Comparison of ENCODE assay signal across 1 cellular context in the genomic region with DNA sequence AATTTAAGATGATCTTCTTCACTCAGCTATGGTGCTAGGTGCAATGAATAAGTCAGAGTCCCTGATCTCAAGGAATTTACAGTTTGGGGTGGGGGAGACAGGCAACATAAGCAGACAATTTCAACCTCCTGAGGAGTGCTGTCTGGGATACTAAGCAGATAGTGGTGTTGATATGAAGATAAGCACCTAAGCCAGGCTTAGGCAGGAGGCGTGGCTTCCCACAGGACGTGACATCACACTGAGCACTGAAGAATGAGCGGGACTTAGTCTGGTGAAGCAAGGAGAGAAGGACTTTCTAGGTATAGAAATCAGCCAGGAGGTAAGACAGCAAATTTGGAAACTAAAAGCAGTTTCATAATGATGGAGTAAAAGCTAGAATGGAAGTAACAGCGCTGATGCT.
TF ChIP-seq lines count a peak whose summit lies in the region.

No MANE protein-coding gene starts in this region.

TF ChIP-seq in K562, 482 proteins besides CTCF, POLR2A, EP300 and RAD21:
- TF ChIP-seq JUND (IDR thresholded peaks at IDR 0.05; ENCODE audit: borderline replicate concordance, low read depth, low read length) = 0 out of 2 replicates have a peak, but pooled peaks have one; percentile 11
- TF ChIP-seq JUND (tag; IDR thresholded peaks at IDR 0.05; ENCODE audit: borderline replicate concordance, low read depth, low read length) = peak; percentile 43; the same call in 1 of the 3 replicates
- TF ChIP-seq CTBP1 (IDR thresholded peaks at IDR 0.05; ENCODE audit: borderline replicate concordance) = peak; percentile 48; the same call in 1 of the 2 replicates
- peak; percentile 64 for TF ChIP-seq DPF2 (IDR thresholded peaks at IDR 0.05)
- 0 out of 2 replicates have a peak, but pooled peaks have one; percentile 31 for TF ChIP-seq SMARCE1 (IDR thresholded peaks at IDR 0.05)
- TF ChIP-seq RCOR1 (IDR thresholded peaks at IDR 0.05; ENCODE audit: borderline replicate concordance in 1 of 2, low read depth in 2 of 2, low read length in 2 of 2) = peak in 1 of 2 experiments; percentile 28; a peak in 1 of 4 replicates
- peak; percentile 36; the same call in 1 of the 2 replicates for TF ChIP-seq SMARCA4 (IDR thresholded peaks at IDR 0.05)
- TF ChIP-seq, protein P1, sequence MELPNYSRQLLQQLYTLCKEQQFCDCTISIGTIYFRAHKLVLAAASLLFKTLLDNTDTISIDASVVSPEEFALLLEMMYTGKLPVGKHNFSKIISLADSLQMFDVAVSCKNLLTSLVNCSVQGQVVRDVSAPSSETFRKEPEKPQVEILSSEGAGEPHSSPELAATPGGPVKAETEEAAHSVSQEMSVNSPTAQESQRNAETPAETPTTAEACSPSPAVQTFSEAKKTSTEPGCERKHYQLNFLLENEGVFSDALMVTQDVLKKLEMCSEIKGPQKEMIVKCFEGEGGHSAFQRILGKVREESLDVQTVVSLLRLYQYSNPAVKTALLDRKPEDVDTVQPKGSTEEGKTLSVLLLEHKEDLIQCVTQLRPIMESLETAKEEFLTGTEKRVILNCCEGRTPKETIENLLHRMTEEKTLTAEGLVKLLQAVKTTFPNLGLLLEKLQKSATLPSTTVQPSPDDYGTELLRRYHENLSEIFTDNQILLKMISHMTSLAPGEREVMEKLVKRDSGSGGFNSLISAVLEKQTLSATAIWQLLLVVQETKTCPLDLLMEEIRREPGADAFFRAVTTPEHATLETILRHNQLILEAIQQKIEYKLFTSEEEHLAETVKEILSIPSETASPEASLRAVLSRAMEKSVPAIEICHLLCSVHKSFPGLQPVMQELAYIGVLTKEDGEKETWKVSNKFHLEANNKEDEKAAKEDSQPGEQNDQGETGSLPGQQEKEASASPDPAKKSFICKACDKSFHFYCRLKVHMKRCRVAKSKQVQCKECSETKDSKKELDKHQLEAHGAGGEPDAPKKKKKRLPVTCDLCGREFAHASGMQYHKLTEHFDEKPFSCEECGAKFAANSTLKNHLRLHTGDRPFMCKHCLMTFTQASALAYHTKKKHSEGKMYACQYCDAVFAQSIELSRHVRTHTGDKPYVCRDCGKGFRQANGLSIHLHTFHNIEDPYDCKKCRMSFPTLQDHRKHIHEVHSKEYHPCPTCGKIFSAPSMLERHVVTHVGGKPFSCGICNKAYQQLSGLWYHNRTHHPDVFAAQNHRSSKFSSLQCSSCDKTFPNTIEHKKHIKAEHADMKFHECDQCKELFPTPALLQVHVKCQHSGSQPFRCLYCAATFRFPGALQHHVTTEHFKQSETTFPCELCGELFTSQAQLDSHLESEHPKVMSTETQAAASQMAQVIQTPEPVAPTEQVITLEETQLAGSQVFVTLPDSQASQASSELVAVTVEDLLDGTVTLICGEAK (IDR thresholded peaks at IDR 0.05) = 0 out of 2 replicates have a peak, but pooled peaks have one; percentile 23
- TF ChIP-seq, protein P1 (CRISPR knock-in tag; IDR thresholded peaks at IDR 0.05) = no peak
- TF ChIP-seq HCFC1 (IDR thresholded peaks at IDR 0.05; ENCODE audit: low read depth, low read length) = no peak
- TF ChIP-seq, protein P2, sequence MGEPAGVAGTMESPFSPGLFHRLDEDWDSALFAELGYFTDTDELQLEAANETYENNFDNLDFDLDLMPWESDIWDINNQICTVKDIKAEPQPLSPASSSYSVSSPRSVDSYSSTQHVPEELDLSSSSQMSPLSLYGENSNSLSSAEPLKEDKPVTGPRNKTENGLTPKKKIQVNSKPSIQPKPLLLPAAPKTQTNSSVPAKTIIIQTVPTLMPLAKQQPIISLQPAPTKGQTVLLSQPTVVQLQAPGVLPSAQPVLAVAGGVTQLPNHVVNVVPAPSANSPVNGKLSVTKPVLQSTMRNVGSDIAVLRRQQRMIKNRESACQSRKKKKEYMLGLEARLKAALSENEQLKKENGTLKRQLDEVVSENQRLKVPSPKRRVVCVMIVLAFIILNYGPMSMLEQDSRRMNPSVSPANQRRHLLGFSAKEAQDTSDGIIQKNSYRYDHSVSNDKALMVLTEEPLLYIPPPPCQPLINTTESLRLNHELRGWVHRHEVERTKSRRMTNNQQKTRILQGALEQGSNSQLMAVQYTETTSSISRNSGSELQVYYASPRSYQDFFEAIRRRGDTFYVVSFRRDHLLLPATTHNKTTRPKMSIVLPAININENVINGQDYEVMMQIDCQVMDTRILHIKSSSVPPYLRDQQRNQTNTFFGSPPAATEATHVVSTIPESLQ (CRISPR knock-in tag; IDR thresholded peaks at IDR 0.05) = no peak
- TF ChIP-seq MTA1 (IDR thresholded peaks at IDR 0.05; ENCODE audit: borderline replicate concordance) = no peak
- peak in 1 of 2 experiments; percentile 32; a peak in 1 of 4 replicates for TF ChIP-seq ARNT (IDR thresholded peaks at IDR 0.05)
- 0 out of 2 replicates have a peak, but pooled peaks have one; percentile 15 for TF ChIP-seq HDAC2 (IDR thresholded peaks at IDR 0.05)
- TF ChIP-seq ZNF644 (tag; IDR thresholded peaks at IDR 0.05; ENCODE audit: low read depth) = no peak
- no peak for TF ChIP-seq POLR2H (tag; IDR thresholded peaks at IDR 0.05; ENCODE audit: low read depth)
- TF ChIP-seq CEBPB (tag; IDR thresholded peaks at IDR 0.05) = no peak
- TF ChIP-seq, protein P3, sequence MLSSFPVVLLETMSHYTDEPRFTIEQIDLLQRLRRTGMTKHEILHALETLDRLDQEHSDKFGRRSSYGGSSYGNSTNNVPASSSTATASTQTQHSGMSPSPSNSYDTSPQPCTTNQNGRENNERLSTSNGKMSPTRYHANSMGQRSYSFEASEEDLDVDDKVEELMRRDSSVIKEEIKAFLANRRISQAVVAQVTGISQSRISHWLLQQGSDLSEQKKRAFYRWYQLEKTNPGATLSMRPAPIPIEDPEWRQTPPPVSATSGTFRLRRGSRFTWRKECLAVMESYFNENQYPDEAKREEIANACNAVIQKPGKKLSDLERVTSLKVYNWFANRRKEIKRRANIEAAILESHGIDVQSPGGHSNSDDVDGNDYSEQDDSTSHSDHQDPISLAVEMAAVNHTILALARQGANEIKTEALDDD (IDR thresholded peaks at IDR 0.05) = no peak
- TF ChIP-seq KAT2B (IDR thresholded peaks at IDR 0.05; ENCODE audit: low read depth, low read length) = no peak
- TF ChIP-seq ARID1B (IDR thresholded peaks at IDR 0.05) = peak; percentile 47; the same call in 1 of the 2 replicates
- TF ChIP-seq CSDE1 (IDR thresholded peaks at IDR 0.05) = no peak
- TF ChIP-seq MXI1 (IDR thresholded peaks at IDR 0.05; ENCODE audit: low read depth, low read length) = no peak
- TF ChIP-seq GATA2 (CRISPR knock-in tag; IDR thresholded peaks at IDR 0.05) = 0 out of 2 replicates have a peak, but pooled peaks have one; percentile 41
- TF ChIP-seq, protein P4, sequence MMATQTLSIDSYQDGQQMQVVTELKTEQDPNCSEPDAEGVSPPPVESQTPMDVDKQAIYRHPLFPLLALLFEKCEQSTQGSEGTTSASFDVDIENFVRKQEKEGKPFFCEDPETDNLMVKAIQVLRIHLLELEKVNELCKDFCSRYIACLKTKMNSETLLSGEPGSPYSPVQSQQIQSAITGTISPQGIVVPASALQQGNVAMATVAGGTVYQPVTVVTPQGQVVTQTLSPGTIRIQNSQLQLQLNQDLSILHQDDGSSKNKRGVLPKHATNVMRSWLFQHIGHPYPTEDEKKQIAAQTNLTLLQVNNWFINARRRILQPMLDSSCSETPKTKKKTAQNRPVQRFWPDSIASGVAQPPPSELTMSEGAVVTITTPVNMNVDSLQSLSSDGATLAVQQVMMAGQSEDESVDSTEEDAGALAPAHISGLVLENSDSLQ (IDR thresholded peaks at IDR 0.05) = 0 out of 2 replicates have a peak, but pooled peaks have one; percentile 33
- peak; percentile 64 for TF ChIP-seq GABPA (tag; conservative IDR thresholded peaks at IDR 0.05; ENCODE audit: low read depth)
- no peak for TF ChIP-seq POLR3G (IDR thresholded peaks at IDR 0.05; ENCODE audit: extremely low read depth, insufficient read length, insufficient replicate concordance)
- no peak for TF ChIP-seq ATF1 (CRISPR knock-in tag; IDR thresholded peaks at IDR 0.05)
- peak; percentile 55; the same call in 1 of the 2 replicates for TF ChIP-seq ATF1 (tag; IDR thresholded peaks at IDR 0.05)
- no peak for TF ChIP-seq HLTF (IDR thresholded peaks at IDR 0.05)
- no peak for TF ChIP-seq SP2 (IDR thresholded peaks at IDR 0.05; ENCODE audit: extremely low read depth, low read depth, low read length, poor library complexity, severe bottlenecking)
- peak; percentile 78 for TF ChIP-seq CREM (IDR thresholded peaks at IDR 0.05; ENCODE audit: low read depth)
- TF ChIP-seq RBM34 (IDR thresholded peaks at IDR 0.05; ENCODE audit: borderline replicate concordance, insufficient read depth, low read length) = no peak
TF ChIP-seq in K562: peak in this region for 15.
